12 cellular contexts compared by ENCODE assay signal in the genomic region with DNA sequence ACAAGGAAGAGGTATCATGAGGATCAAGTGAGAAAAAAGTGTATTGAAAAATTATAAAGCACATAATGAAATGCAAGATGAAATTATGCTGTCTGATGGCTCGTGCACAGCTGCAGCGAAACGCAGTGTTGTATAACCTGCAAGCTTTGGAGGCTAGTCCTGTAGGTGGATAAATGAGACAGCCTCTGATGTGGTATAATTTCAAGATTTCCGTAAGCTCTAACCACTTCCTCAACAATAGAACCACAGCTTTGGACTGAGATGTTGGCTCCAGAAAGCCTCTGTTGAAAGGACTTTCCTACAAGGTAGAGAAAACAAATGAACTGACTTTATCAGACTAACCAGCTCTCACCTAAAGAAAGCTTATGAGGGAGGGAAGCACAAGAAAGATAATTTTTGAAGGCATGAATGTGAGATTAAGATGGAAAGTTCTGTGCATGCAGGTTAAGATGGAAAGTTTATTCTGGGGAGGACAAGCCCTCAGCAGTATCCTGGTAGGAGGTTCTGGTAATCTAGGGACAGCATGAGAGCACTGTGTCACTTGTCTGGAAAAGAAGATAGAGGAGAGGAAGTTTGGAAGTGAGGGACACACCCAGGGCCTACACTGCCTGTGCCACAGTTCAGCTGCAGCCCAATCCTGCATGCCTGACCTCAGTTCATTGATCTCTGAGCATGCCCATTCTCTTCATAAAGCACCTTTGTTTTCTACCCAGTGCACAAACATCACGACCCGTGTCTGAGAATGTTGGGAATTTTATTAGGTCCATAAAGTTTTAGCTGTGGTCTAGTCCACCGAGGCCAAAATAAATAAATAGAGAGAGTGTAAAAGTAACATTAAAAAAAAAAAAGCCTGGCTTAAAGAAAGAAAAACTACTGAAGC.
DNase-seq lines count a peak whose midpoint lies in the region; ATAC-seq and TF ChIP-seq lines count a peak whose summit lies in the region.
"Had no signal": no experiment of that assay in that cellular context is flagged by ENCODE, and none has a peak within 500 bp of the region (broad histone marks: within the 10 kb centered on the region; RNA-seq: fewer than 3 reads in every experiment).

No MANE protein-coding gene starts in this region.

- peak overlapping the region; percentile 12 for H3K27ac Mint-ChIP-seq in T-helper 17 cell
- H3K27ac Mint-ChIP-seq: HFFc6 had no signal

- peak; percentile 63 for ATAC-seq in GM18858 (IDR thresholded peaks at IDR 0.05; ENCODE audit: unreplicated experiment)
- peak; percentile 69 for ATAC-seq in HG02981 (IDR thresholded peaks at IDR 0.05; ENCODE audit: unreplicated experiment)
- peak; percentile 91 for ATAC-seq in T-helper 17 cell
- ATAC-seq in left lobe of liver = peak; percentile 25
- ATAC-seq in HG03095 (IDR thresholded peaks at IDR 0.05; ENCODE audit: unreplicated experiment) = no peak

- 55 to 67% (median 56%) methylated on average over 7 of the region's 7 CpGs for WGBS in adrenal gland, 4 donors

- H3K4me3 Mint-ChIP-seq in T-helper 17 cell = peak overlapping the region; percentile 70
- H3K4me3 Mint-ChIP-seq: HFFc6 had no signal

- no peaks in the 10 kb centered on the region for H3K4me1 ChIP-seq in adrenal gland (replicated peaks in 1 of 2)
- H3K4me1 ChIP-seq: right lobe of liver had no signal

- H3K4me3 ChIP-seq in adrenal gland = no peak overlapping the region
- H3K4me3 ChIP-seq: right lobe of liver, thoracic aorta had no signal

- H3K4me1 Mint-ChIP-seq in T-helper 17 cell = peaks cover 15% of the 10 kb centered on the region

- H3K27me3 ChIP-seq in adrenal gland = no peaks in the 10 kb centered on the region
- H3K27me3 ChIP-seq: right lobe of liver had no signal

- no peak overlapping the region for H3K27ac ChIP-seq in adrenal gland
- H3K27ac ChIP-seq: right lobe of liver, thoracic aorta had no signal

- DNase-seq in T-helper 17 cell (no peak), left lobe of liver (ENCODE audit: low spot score) (no peak), GM03348 (ENCODE audit: low spot score) (no peak), adrenal gland (no peak), KG1 (lab: John Stamatoyannopoulos, UW) (no peak)
- DNase-seq: HFFc6, NCI-H187, right lobe of liver had no signal

- H3K27me3 Mint-ChIP-seq in T-helper 17 cell = peaks cover 6% of the 10 kb centered on the region

- TF ChIP-seq POLR2A in adrenal gland (IDR thresholded peaks at IDR 0.05) = no peak

- TF ChIP-seq CTCF in adrenal gland (IDR thresholded peaks at IDR 0.05) = no peak

- no peaks in the 10 kb centered on the region for H3K9me3 ChIP-seq in T-helper 17 cell (ENCODE audit: control insufficient read depth, low read length, poor library complexity, severe bottlenecking)
- peaks cover 0 to 4% (median 0%) of the 10 kb centered on the region in 3 donors for H3K9me3 ChIP-seq in adrenal gland (replicated peaks in 1 of 3)
- H3K9me3 ChIP-seq: right lobe of liver had no signal

- intact Hi-C loops in adrenal gland (cut with DNase I) = no loop called here

- H3K36me3 Mint-ChIP-seq in T-helper 17 cell (ENCODE audit: low read depth) = no peaks in the 10 kb centered on the region

- no peaks in the 10 kb centered on the region for H3K36me3 ChIP-seq in adrenal gland (replicated peaks in 1 of 2)
- H3K36me3 ChIP-seq: right lobe of liver, thoracic aorta had no signal
